10 cellular contexts compared by ENCODE assay signal in genomic region chr7:8411103-8411502, GRCh38. TPM values are rescaled to one million over a fixed set of nuclear protein-coding genes. Genes with fewer than 3 reads are reported as not detected.
"Had no signal": no experiment of that assay in that cellular context is flagged by ENCODE, and none has a peak within 500 bp of the region (broad histone marks: within the 10 kb centered on the region; RNA-seq: fewer than 3 reads in every experiment).

No MANE protein-coding gene starts in this region.

- H3K36me3 Mint-ChIP-seq: IgD-negative memory B cell had no signal

- H3K9ac ChIP-seq: KMS-11 had no signal

- FAIRE-seq: HTR-8/SVneo had no signal

- H3K27ac Mint-ChIP-seq: IgD-negative memory B cell had no signal

- H3K27ac ChIP-seq: HL-60, KMS-11 had no signal

- DNase-seq: Karpas-422, Kasumi-1, KBM-7, KG1 had no signal

- H3K4me3 Mint-ChIP-seq: IgD-negative memory B cell had no signal

- H3K4me2 ChIP-seq: KMS-11 had no signal

- H3K4me1 Mint-ChIP-seq: IgD-negative memory B cell had no signal

RNA-seq across cellular contexts. Expression of gene NXPH1, which starts 22.3 kb away (rescaled TPM):
- total RNA-seq: HT-29, HT1080 had no signal
- polyA plus RNA-seq: IgD-negative memory B cell had no signal
